ENCODE assay signal across 12 cellular contexts in genomic region chr20:18754030-18754659, GRCh38. TPM values are rescaled to one million over a fixed set of nuclear protein-coding genes. Genes with fewer than 3 reads are reported as not detected.
DNase-seq lines count a peak whose midpoint lies in the region; ATAC-seq lines count a peak whose summit lies in the region.
"Had no signal": no experiment of that assay in that cellular context is flagged by ENCODE, and none has a peak within 500 bp of the region (broad histone marks: within the 10 kb centered on the region; RNA-seq: fewer than 3 reads in every experiment).

No MANE protein-coding gene starts in this region.

- no peaks in the 10 kb centered on the region for H3K27me3 Mint-ChIP-seq in effector memory CD8-positive, alpha-beta T cell

- peak overlapping the region; percentile 33 to 49 for H3K27ac Mint-ChIP-seq in effector memory CD8-positive, alpha-beta T cell
- H3K27ac Mint-ChIP-seq: brain had no signal

- H3K4me3 Mint-ChIP-seq in effector memory CD8-positive, alpha-beta T cell, result no peak overlapping the region
- H3K4me3 Mint-ChIP-seq: brain had no signal

- H3K9me3 Mint-ChIP-seq in effector memory CD8-positive, alpha-beta T cell, result no peaks in the 10 kb centered on the region

- no peaks in the 10 kb centered on the region for H3K9me3 ChIP-seq in SJCRH30 (replicated peaks)
- H3K9me3 ChIP-seq: pancreas had no signal

- H3K36me3 Mint-ChIP-seq in effector memory CD8-positive, alpha-beta T cell (ENCODE audit: insufficient read depth), result no peaks in the 10 kb centered on the region

- no peaks in the 10 kb centered on the region for H3K4me1 ChIP-seq in SJCRH30
- H3K4me1 ChIP-seq: pancreas had no signal

- H3K4me3 ChIP-seq in SJCRH30, result no peak overlapping the region
- H3K4me3 ChIP-seq: pancreas had no signal

- no peaks in the 10 kb centered on the region for H3K36me3 ChIP-seq in SJCRH30
- H3K36me3 ChIP-seq: pancreas had no signal

- no peak overlapping the region for H3K27ac ChIP-seq in SJCRH30
- H3K27ac ChIP-seq: pancreas had no signal

- ATAC-seq in GM18502 (IDR thresholded peaks at IDR 0.05; ENCODE audit: poor library complexity, unreplicated experiment) (peak; percentile 99), GM21423 (IDR thresholded peaks at IDR 0.05; ENCODE audit: unreplicated experiment) (peak; percentile 98), HG03159 (IDR thresholded peaks at IDR 0.05; ENCODE audit: unreplicated experiment) (peak; percentile 100)
- ATAC-seq in effector memory CD8-positive, alpha-beta T cell (replicated peaks), result peak; percentile 94
- ATAC-seq: pancreas had no signal

- DNase-seq in effector memory CD8-positive, alpha-beta T cell, result peak in 2 of 3 experiments; percentile 11 to 13
- DNase-seq in NCI-H2196 (lab: John Stamatoyannopoulos, UW; ENCODE audit: unreplicated experiment) (no peak), SJCRH30 (no peak), iPS-NIHi7 (ENCODE audit: extremely low spot score) (no peak), HPDE6-E6E7 (ENCODE audit: extremely low spot score) (no peak)
- DNase-seq: DMS153, glutamatergic neuron, pancreas had no signal

- H3K4me1 Mint-ChIP-seq in effector memory CD8-positive, alpha-beta T cell (ENCODE audit: low read depth in 2 of 2), result peaks cover 21 to 50% of the 10 kb centered on the region in 2 donors

- no peaks in the 10 kb centered on the region for H3K27me3 ChIP-seq in SJCRH30
- H3K27me3 ChIP-seq: pancreas had no signal

RNA-seq across cellular contexts. Expression of gene SCP2D1, which starts 59.4 kb away (rescaled TPM):
- not detected in 2 replicates for total RNA-seq in SJCRH30 (2014; rRNA removed; shearing (Covaris generic))
- total RNA-seq: pancreas had no signal

Comparison
In these comparisons a context has a peak if more than half of its experiments do, and no peak if none do; other contexts are left out.
1. DNase-seq: peak in effector memory CD8-positive, alpha-beta T cell (2 of 3); none in NCI-H2196 (single experiment), SJCRH30 (0 of 2), iPS-NIHi7 (single experiment) and HPDE6-E6E7 (single experiment).
2. Peak in every context shown above with its lines, with median percentiles within 50 percentile points of each other: ATAC-seq.